1 cellular context compared by ENCODE assay signal in the genomic region with DNA sequence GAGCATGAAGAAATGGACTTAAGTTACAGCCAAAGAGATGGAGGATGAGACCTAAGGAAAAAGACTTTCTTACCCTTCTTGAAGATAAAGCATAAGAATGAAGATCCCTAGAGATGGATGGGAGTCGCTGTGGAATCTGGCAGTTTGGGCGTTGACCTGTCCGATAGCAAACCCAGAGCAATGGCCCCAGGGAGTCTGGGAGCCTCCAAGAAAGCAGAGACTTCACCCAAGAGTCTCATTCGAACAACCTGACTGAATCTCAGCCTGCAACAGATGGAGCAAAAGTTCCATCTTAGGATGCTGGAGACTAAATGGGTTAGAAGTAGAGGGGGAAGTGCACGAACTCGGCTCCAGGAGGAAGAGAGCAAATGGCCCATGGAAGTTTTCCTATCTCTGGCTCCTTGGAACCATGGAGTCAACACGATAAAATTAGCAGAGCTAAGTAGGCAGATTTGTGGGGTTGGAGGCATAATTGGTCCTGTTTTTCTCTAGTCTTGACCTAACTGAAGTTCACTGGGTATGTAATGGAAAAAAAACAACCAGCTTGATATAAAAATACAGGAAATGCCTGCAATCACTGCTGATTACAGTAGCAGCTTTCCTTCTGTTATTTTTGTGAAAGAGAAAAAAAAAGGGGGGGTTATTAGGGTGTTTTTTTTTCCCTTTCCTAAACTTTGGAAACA.
TF ChIP-seq lines count a peak whose summit lies in the region.

No MANE protein-coding gene starts in this region.

TF ChIP-seq in SK-N-SH, 30 proteins besides CTCF, POLR2A, EP300 and RAD21 (continued from another document):
- TF ChIP-seq, protein P1, sequence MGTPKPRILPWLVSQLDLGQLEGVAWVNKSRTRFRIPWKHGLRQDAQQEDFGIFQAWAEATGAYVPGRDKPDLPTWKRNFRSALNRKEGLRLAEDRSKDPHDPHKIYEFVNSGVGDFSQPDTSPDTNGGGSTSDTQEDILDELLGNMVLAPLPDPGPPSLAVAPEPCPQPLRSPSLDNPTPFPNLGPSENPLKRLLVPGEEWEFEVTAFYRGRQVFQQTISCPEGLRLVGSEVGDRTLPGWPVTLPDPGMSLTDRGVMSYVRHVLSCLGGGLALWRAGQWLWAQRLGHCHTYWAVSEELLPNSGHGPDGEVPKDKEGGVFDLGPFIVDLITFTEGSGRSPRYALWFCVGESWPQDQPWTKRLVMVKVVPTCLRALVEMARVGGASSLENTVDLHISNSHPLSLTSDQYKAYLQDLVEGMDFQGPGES (IDR thresholded peaks at IDR 0.05; ENCODE audit: low read depth, low read length), result no peak
- TF ChIP-seq SIN3A (IDR thresholded peaks at IDR 0.05; ENCODE audit: borderline replicate concordance, low read depth, low read length) (no peak), RFX5 (IDR thresholded peaks at IDR 0.05; ENCODE audit: low read length) (no peak)
- TF ChIP-seq, protein P2, sequence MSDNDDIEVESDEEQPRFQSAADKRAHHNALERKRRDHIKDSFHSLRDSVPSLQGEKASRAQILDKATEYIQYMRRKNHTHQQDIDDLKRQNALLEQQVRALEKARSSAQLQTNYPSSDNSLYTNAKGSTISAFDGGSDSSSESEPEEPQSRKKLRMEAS (IDR thresholded peaks at IDR 0.05; ENCODE audit: low read depth), result no peak
- TF ChIP-seq, protein P3, sequence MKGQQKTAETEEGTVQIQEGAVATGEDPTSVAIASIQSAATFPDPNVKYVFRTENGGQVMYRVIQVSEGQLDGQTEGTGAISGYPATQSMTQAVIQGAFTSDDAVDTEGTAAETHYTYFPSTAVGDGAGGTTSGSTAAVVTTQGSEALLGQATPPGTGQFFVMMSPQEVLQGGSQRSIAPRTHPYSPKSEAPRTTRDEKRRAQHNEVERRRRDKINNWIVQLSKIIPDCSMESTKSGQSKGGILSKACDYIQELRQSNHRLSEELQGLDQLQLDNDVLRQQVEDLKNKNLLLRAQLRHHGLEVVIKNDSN (IDR thresholded peaks at IDR 0.05; ENCODE audit: borderline replicate concordance, low read depth), result no peak
